17 cellular contexts compared by ENCODE assay signal in the genomic region with DNA sequence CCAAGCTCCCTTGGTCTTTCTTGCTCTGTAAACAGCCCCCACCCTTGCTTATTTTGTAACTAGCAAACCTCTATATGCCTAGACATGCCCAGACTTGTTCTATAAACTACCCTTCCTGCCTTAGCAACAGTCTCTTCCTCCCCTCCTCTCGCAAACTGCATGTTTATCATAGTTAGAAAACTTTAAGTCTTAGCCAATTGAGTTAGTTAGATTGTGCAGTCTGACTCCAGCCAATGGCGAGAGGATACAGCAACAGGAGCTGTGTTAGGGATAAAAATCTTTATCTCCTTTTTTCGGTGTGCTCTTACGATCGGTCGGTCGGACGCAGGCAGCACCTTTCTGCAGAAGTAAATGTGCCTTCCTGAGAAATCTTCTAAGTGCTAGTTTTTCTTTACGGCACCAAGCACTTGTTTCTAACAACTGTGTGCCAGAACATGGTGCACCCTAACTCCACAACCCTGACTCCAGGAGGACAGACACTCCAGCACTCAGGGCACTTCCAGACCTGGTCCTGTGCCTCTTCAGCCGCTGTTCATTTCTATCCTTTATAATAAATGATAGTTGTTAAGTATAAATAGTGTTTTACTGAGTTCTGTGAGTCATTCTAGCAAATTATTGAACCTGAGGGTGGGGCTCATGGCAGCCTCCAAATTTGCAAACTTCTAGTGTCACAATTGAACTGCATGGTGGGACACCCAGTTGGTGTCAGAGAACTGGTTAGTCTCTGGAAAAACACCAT. TPM values are rescaled to one million over a fixed set of nuclear protein-coding genes. Genes with fewer than 3 reads are reported as not detected.
DNase-seq lines count a peak whose midpoint lies in the region; ATAC-seq and TF ChIP-seq lines count a peak whose summit lies in the region.
"Had no signal": no experiment of that assay in that cellular context is flagged by ENCODE, and none has a peak within 500 bp of the region (broad histone marks: within the 10 kb centered on the region; RNA-seq: fewer than 3 reads in every experiment).

No MANE protein-coding gene starts in this region.

- H3K4me1 Mint-ChIP-seq in activated T-helper 17 cell treated with anti-CD3 and anti-CD28 coated beads, Interleukin-2, amount 50 U/mL, for 72 hours: no peaks in the 10 kb centered on the region
- H3K4me1 Mint-ChIP-seq in activated T-cell treated with anti-CD3 and anti-CD28 coated beads, Interleukin-2, amount 50 U/mL, for 24 hours (ENCODE audit: low read depth): no peaks in the 10 kb centered on the region
- H3K4me1 Mint-ChIP-seq: CD8-positive, alpha-beta memory T cell; IgD-negative memory B cell; nephron had no signal

- H3K23ac ChIP-seq in neuronal stem cell (ENCODE audit: low read depth, low read length, poor library complexity): no peak overlapping the region

- H3K4me2 ChIP-seq in DND-41 (ENCODE audit: insufficient read depth, low read length) (no peak overlapping the region), neuronal stem cell (ENCODE audit: insufficient read depth, low read length, poor library complexity, severe bottlenecking) (no peak overlapping the region)

- no peak overlapping the region for H3K4ac ChIP-seq in neuronal stem cell (ENCODE audit: low read length)

- H3K79me1 ChIP-seq in neuronal stem cell (ENCODE audit: low read depth, low read length): no peaks in the 10 kb centered on the region

- H2BK15ac ChIP-seq in neuronal stem cell (ENCODE audit: low read length): no peak overlapping the region

- no peaks in the 10 kb centered on the region for H3K27me3 Mint-ChIP-seq in activated T-helper 17 cell treated with anti-CD3 and anti-CD28 coated beads, Interleukin-2, amount 50 U/mL, for 72 hours
- H3K27me3 Mint-ChIP-seq in activated T-cell treated with anti-CD3 and anti-CD28 coated beads, Interleukin-2, amount 50 U/mL, for 24 hours: no peaks in the 10 kb centered on the region
- H3K27me3 Mint-ChIP-seq: CD8-positive, alpha-beta memory T cell; IgD-negative memory B cell had no signal

- H3K27me3 ChIP-seq in DND-41 (ENCODE audit: insufficient read depth, low read length, poor library complexity) (no peaks in the 10 kb centered on the region), neuronal stem cell (ENCODE audit: control insufficient read depth in 3 of 3, insufficient read depth in 3 of 3, low read depth in 1 of 3, low read length in 3 of 3) (no peaks in the 10 kb centered on the region)
- H3K27me3 ChIP-seq: brain microvascular endothelial cell, heart right ventricle had no signal

- no peak overlapping the region for H2BK12ac ChIP-seq in neuronal stem cell (ENCODE audit: low read length)

- H4K91ac ChIP-seq in neuronal stem cell (ENCODE audit: low read depth, low read length, poor library complexity): no peak overlapping the region

- no peak overlapping the region for H4K8ac ChIP-seq in neuronal stem cell (ENCODE audit: low read depth, low read length)

- H2BK5ac ChIP-seq in neuronal stem cell (ENCODE audit: low read length): no peak overlapping the region

- H2AFZ ChIP-seq in DND-41 (ENCODE audit: low read depth, low read length): no peak overlapping the region
- no peak overlapping the region for H2AFZ ChIP-seq in neuronal stem cell (ENCODE audit: low read length)

- no peak overlapping the region for H3K27ac ChIP-seq in DND-41 (ENCODE audit: low read length)
- H3K27ac ChIP-seq in HEK293 (ENCODE audit: extremely low read depth, low read depth, low read length): no peak overlapping the region
- no peak overlapping the region for H3K27ac ChIP-seq in neuronal stem cell (replicated peaks; ENCODE audit: low read length)
- H3K27ac ChIP-seq: brain microvascular endothelial cell, heart right ventricle, skin epidermis had no signal

- ATAC-seq in DND-41 (ENCODE audit: insufficient read depth, low read depth): peak; percentile 45; the same call in 1 of the 3 replicates
- ATAC-seq in activated T-helper 17 cell treated with anti-CD3 and anti-CD28 coated beads, Interleukin-2, amount 50 U/mL, for 72 hours (replicated peaks): no peak
- ATAC-seq: activated T-cell treated with anti-CD3 and anti-CD28 coated beads, Interleukin-2, amount 50 U/mL, for 4 hours; heart right ventricle; left ventricle myocardium superior had no signal

- no peak for TF ChIP-seq CTCF in DND-41 (IDR thresholded peaks at IDR 0.05; ENCODE audit: borderline replicate concordance, extremely low read depth, low read length, poor library complexity, severe bottlenecking)
- TF ChIP-seq CTCF in HEK293 (tag by site-specific recombination; IDR thresholded peaks at IDR 0.05): no peak
- no peak for TF ChIP-seq CTCF in fibroblast of villous mesenchyme (IDR thresholded peaks at IDR 0.05; ENCODE audit: insufficient read depth, low read depth, low read length)

- H3K36me3 ChIP-seq in DND-41 (ENCODE audit: insufficient read depth, low read length) (no peaks in the 10 kb centered on the region), HEK293 (ENCODE audit: control insufficient read depth in 2 of 2, insufficient read depth in 1 of 2, low read length in 2 of 2) (peaks cover 0 to 21% of the 10 kb centered on the region in 2 experiments; a peak in 1 of 3 replicates), neuronal stem cell (replicated peaks in 1 of 2; ENCODE audit: control insufficient read depth in 2 of 2, insufficient read depth in 2 of 2, low read length in 2 of 2) (no peaks in the 10 kb centered on the region)

- H3K14ac ChIP-seq in neuronal stem cell (ENCODE audit: low read length): no peak overlapping the region

- H3K4me3 ChIP-seq in DND-41 (ENCODE audit: low read depth in 1 of 2, low read length in 2 of 2): no peak overlapping the region
- no peak overlapping the region for H3K4me3 ChIP-seq in HEK293 (ENCODE audit: low read depth, low read length)
- H3K4me3 ChIP-seq in fibroblast of villous mesenchyme (ENCODE audit: low read depth, low read length): no peak overlapping the region
- no peak overlapping the region for H3K4me3 ChIP-seq in neuronal stem cell (ENCODE audit: low read length in 2 of 2)
- H3K4me3 ChIP-seq: heart right ventricle, skin epidermis had no signal

- H3K9me3 ChIP-seq in DND-41 (ENCODE audit: insufficient read depth, low read length, severe bottlenecking) (peaks cover 23% of the 10 kb centered on the region), HEK293 (ENCODE audit: control insufficient read depth, insufficient read depth, low read depth, low read length) (no peaks in the 10 kb centered on the region), neuronal stem cell (replicated peaks in 1 of 2; ENCODE audit: control insufficient read depth in 2 of 2, insufficient read depth in 1 of 2, low read depth in 1 of 2, low read length in 2 of 2) (peaks cover 6 to 41% of the 10 kb centered on the region in 2 donors)

- H4K20me1 ChIP-seq in DND-41 (ENCODE audit: insufficient read depth, low read length): no peaks in the 10 kb centered on the region

- POLR2A ChIA-PET in HEK293 (lab: Yijun Ruan, JAX): no interaction called here

- no peak overlapping the region for H3K4me3 Mint-ChIP-seq in activated T-helper 17 cell treated with anti-CD3 and anti-CD28 coated beads, Interleukin-2, amount 50 U/mL, for 72 hours
- no peak overlapping the region for H3K4me3 Mint-ChIP-seq in activated T-cell treated with anti-CD3 and anti-CD28 coated beads, Interleukin-2, amount 50 U/mL, for 24 hours
- H3K4me3 Mint-ChIP-seq: activated T-cell treated with anti-CD3 and anti-CD28 coated beads, Interleukin-2, amount 50 U/mL, for 4 hours; CD8-positive, alpha-beta memory T cell; nephron had no signal

- WGBS in neuronal stem cell (ENCODE audit: extremely low coverage in 2 of 2, insufficient read length in 2 of 2, insufficient replicate concordance in 1 of 2), 2 donors: no CpG with 5 or more reads among the region's 10 CpGs

- H3K79me2 ChIP-seq in DND-41 (ENCODE audit: insufficient read depth, low read length): no peaks in the 10 kb centered on the region

- H3K27ac Mint-ChIP-seq in activated T-helper 17 cell treated with anti-CD3 and anti-CD28 coated beads, Interleukin-2, amount 50 U/mL, for 72 hours: peak overlapping the region; percentile 58
- no peak overlapping the region for H3K27ac Mint-ChIP-seq in activated T-cell treated with anti-CD3 and anti-CD28 coated beads, Interleukin-2, amount 50 U/mL, for 24 hours
- H3K27ac Mint-ChIP-seq: IgD-negative memory B cell, nephron had no signal

- no peak overlapping the region for H2BK120ac ChIP-seq in neuronal stem cell (ENCODE audit: low read depth, low read length)

- CTCF ChIA-PET in HEK293 (lab: Yijun Ruan, JAX): interaction anchor here (1.1 kb wide), 1 partner anchor 118 kb away, joined by 3 read pairs; no protein-coding TSS in a partner anchor

- no peak overlapping the region for H2AK5ac ChIP-seq in neuronal stem cell (ENCODE audit: low read depth, low read length)

- peaks cover 73% of the 10 kb centered on the region for H3K36me3 Mint-ChIP-seq in activated T-helper 17 cell treated with anti-CD3 and anti-CD28 coated beads, Interleukin-2, amount 50 U/mL, for 72 hours (ENCODE audit: low read depth)
- peaks cover 91% of the 10 kb centered on the region for H3K36me3 Mint-ChIP-seq in activated T-cell treated with anti-CD3 and anti-CD28 coated beads, Interleukin-2, amount 50 U/mL, for 24 hours (ENCODE audit: low read depth)

- H3K9me3 Mint-ChIP-seq in activated T-helper 17 cell treated with anti-CD3 and anti-CD28 coated beads, Interleukin-2, amount 50 U/mL, for 72 hours: peaks cover 32% of the 10 kb centered on the region
- H3K9me3 Mint-ChIP-seq in activated T-cell treated with anti-CD3 and anti-CD28 coated beads, Interleukin-2, amount 50 U/mL, for 24 hours: peaks cover 52% of the 10 kb centered on the region

- no peak overlapping the region for H3K18ac ChIP-seq in neuronal stem cell (ENCODE audit: low read length)

- H3K4me1 ChIP-seq in DND-41 (ENCODE audit: insufficient read depth, low read length) (no peaks in the 10 kb centered on the region), HEK293 (ENCODE audit: control insufficient read depth, insufficient read depth, low read length) (no peaks in the 10 kb centered on the region), neuronal stem cell (ENCODE audit: control insufficient read depth in 2 of 2, insufficient read depth in 1 of 2, low read depth in 1 of 2, low read length in 2 of 2) (peaks cover 3 to 4% of the 10 kb centered on the region in 2 donors)
- H3K4me1 ChIP-seq: heart right ventricle had no signal

- DNase-seq in DND-41 (no peak), fibroblast of villous mesenchyme (ENCODE audit: low read depth) (peak; percentile 77), NCI-H2081 treated with DMSO at 0.1 percent for 48 hours (lab: John Stamatoyannopoulos, UW) (no peak), neuronal stem cell (ENCODE audit: low spot score) (no peak)
- DNase-seq in activated T-cell treated with anti-CD3 and anti-CD28 coated beads, Interleukin-2, amount 50 U/mL, for 24 hours: no peak
- DNase-seq: activated T-cell treated with anti-CD3 and anti-CD28 coated beads, Interleukin-2, amount 50 U/mL, for 4 hours; brain microvascular endothelial cell; CD8-positive, alpha-beta memory T cell; heart right ventricle; left ventricle myocardium superior; NCI-H187 treated with DMSO at 0.1 percent for 48 hours had no signal

- H3K9ac ChIP-seq in DND-41 (ENCODE audit: low read depth, low read length): no peak overlapping the region
- H3K9ac ChIP-seq in neuronal stem cell (ENCODE audit: low read depth, low read length, poor library complexity): no peak overlapping the region

RNA-seq across cellular contexts. Expression of gene GNG4, which starts 25.7 kb away (rescaled TPM):
- 1 to 10 TPM in 1 of 2 donors, under 1 TPM in 1; 0.32 to 2.1 TPM for total RNA-seq in activated T-helper 17 cell treated with anti-CD3 and anti-CD28 coated beads, Interleukin-2, amount 50 U/mL, for 72 hours
- 5.2 and 7.3 TPM in 2 replicates for total RNA-seq in fibroblast of villous mesenchyme
- polyA plus RNA-seq in neuronal stem cell (2013, experiment 1 of 2): 26.0 TPM
- polyA plus RNA-seq in neuronal stem cell (2013, experiment 2 of 2): 27.9 TPM
- total RNA-seq: left ventricle myocardium superior, subcutaneous adipose tissue had no signal
- polyA plus RNA-seq: CD8-positive, alpha-beta memory T cell; IgD-negative memory B cell had no signal
